ENCODE assay signal across 23 cellular contexts in genomic region chr20:35248641-35249475, GRCh38. TPM values are rescaled to one million over a fixed set of nuclear protein-coding genes. Genes with fewer than 3 reads are reported as not detected.
DNase-seq lines count a peak whose midpoint lies in the region; ATAC-seq and TF ChIP-seq lines count a peak whose summit lies in the region.
"Had no signal": no experiment of that assay in that cellular context is flagged by ENCODE, and none has a peak within 500 bp of the region (broad histone marks: within the 10 kb centered on the region; RNA-seq: fewer than 3 reads in every experiment).

No MANE protein-coding gene starts in this region.

- H3K9ac ChIP-seq in endodermal cell (ENCODE audit: extremely low read depth, low read length, poor library complexity, severe bottlenecking): no peak overlapping the region

- no peaks in the 10 kb centered on the region for H3K27me3 ChIP-seq in endodermal cell (ENCODE audit: control insufficient read depth, insufficient read depth, low read length, poor library complexity, severe bottlenecking)

- H3K4me3 ChIP-seq in NB4 (ENCODE audit: low read depth, low read length) (no peak overlapping the region), endodermal cell (ENCODE audit: low read length) (no peak overlapping the region)

- no peak for TF ChIP-seq CTCF in NB4 (IDR thresholded peaks at IDR 0.05; ENCODE audit: low read depth, low read length)
- no peak for TF ChIP-seq CTCF in endodermal cell (conservative IDR thresholded peaks at IDR 0.05)
- TF ChIP-seq CTCF in activated CD8-positive, alpha-beta T cell treated with anti-CD3 and anti-CD28 coated beads for 36 hours (IDR thresholded peaks at IDR 0.05): no peak

- no peak for ATAC-seq in activated naive CD8-positive, alpha-beta T cell treated with anti-CD3 and anti-CD28 coated beads, Interleukin-2, amount 10 ng/mL, durations not matched to agents 7 days and 5 days (ENCODE audit: low read depth)
- no peak for ATAC-seq in GM21723 (IDR thresholded peaks at IDR 0.05; ENCODE audit: unreplicated experiment)
- ATAC-seq in activated CD8-positive, alpha-beta T cell treated with anti-CD3 and anti-CD28 coated beads for 36 hours: no peak
- ATAC-seq: activated T-helper 17 cell treated with anti-CD3 and anti-CD28 coated beads, Interleukin-2, amount 50 U/mL, for 72 hours; left cardiac atrium; Right ventricle myocardium inferior had no signal

- H3K36me3 Mint-ChIP-seq in activated naive CD8-positive, alpha-beta T cell treated with anti-CD3 and anti-CD28 coated beads, Interleukin-2, amount 10 ng/mL, durations not matched to agents 7 days and 5 days: no peaks in the 10 kb centered on the region
- no peaks in the 10 kb centered on the region for H3K36me3 Mint-ChIP-seq in activated naive CD8-positive, alpha-beta T cell treated with anti-CD3 and anti-CD28 coated beads for 36 hours
- no peaks in the 10 kb centered on the region for H3K36me3 Mint-ChIP-seq in endodermal cell (ENCODE audit: low read depth)
- H3K36me3 Mint-ChIP-seq in activated CD8-positive, alpha-beta T cell treated with anti-CD3 and anti-CD28 coated beads for 36 hours (ENCODE audit: low read depth): no peaks in the 10 kb centered on the region

- no peaks in the 10 kb centered on the region for H3K4me1 ChIP-seq in endodermal cell (ENCODE audit: control insufficient read depth, insufficient read depth, low read length)

- H3K27ac ChIP-seq in endodermal cell (ENCODE audit: low read depth, low read length): no peak overlapping the region
- H3K27ac ChIP-seq: C4-2B, epithelial cell of prostate had no signal

- H3K4me3 Mint-ChIP-seq in activated naive CD8-positive, alpha-beta T cell treated with anti-CD3 and anti-CD28 coated beads, Interleukin-2, amount 10 ng/mL, durations not matched to agents 7 days and 5 days: no peak overlapping the region
- H3K4me3 Mint-ChIP-seq in activated naive CD8-positive, alpha-beta T cell treated with anti-CD3 and anti-CD28 coated beads for 36 hours: no peak overlapping the region
- H3K4me3 Mint-ChIP-seq in endodermal cell: no peak overlapping the region
- H3K4me3 Mint-ChIP-seq in activated CD8-positive, alpha-beta T cell treated with anti-CD3 and anti-CD28 coated beads for 36 hours: no peak overlapping the region
- H3K4me3 Mint-ChIP-seq: activated B cell treated with CpG ODN at 0.5 μM for 24 hours; activated naive CD8-positive, alpha-beta T cell; activated T-helper 17 cell treated with anti-CD3 and anti-CD28 coated beads, Interleukin-2, amount 50 U/mL, for 72 hours; memory B cell had no signal

- H3K36me3 ChIP-seq in endodermal cell (ENCODE audit: control insufficient read depth, insufficient read depth, low read length): no peaks in the 10 kb centered on the region

- WGBS in endodermal cell (ENCODE audit: insufficient coverage in 1 of 2, insufficient read length in 1 of 2), 2 experiments: 78 to 93% methylated on average over 4 to 9 of the region's 9 CpGs

- DNase-seq in activated naive CD8-positive, alpha-beta T cell treated with anti-CD3 and anti-CD28 coated beads, Interleukin-2, amount 10 ng/mL, durations not matched to agents 7 days and 5 days: no peak
- DNase-seq in activated naive CD8-positive, alpha-beta T cell treated with anti-CD3 and anti-CD28 coated beads for 36 hours: no peak
- DNase-seq in NB4 (ENCODE audit: low read depth) (peak; percentile 20), endodermal cell (no peak), NCI-H2227 treated with DMSO at 0.1 percent for 48 hours (lab: John Stamatoyannopoulos, UW) (no peak), NCI-H82 (lab: John Stamatoyannopoulos, UW) (no peak)
- DNase-seq in activated CD8-positive, alpha-beta T cell treated with anti-CD3 and anti-CD28 coated beads for 36 hours: no peak
- DNase-seq: activated B cell treated with CpG ODN at 0.5 μM for 24 hours; activated CD8-positive, alpha-beta memory T cell treated with anti-CD3 and anti-CD28 coated beads, Interleukin-2, amount 50 U/mL, for 48 hours; Calu3; left cardiac atrium; NCI-H1048; NCI-H187 treated with DMSO at 0.1 percent for 48 hours; OCI-M1; T1000 had no signal

- H3K9me3 ChIP-seq in endodermal cell (ENCODE audit: control insufficient read depth, low read length): no peaks in the 10 kb centered on the region

- no peaks in the 10 kb centered on the region for H3K9me3 Mint-ChIP-seq in activated naive CD8-positive, alpha-beta T cell treated with anti-CD3 and anti-CD28 coated beads, Interleukin-2, amount 10 ng/mL, durations not matched to agents 7 days and 5 days
- no peaks in the 10 kb centered on the region for H3K9me3 Mint-ChIP-seq in activated naive CD8-positive, alpha-beta T cell treated with anti-CD3 and anti-CD28 coated beads for 36 hours
- H3K9me3 Mint-ChIP-seq in endodermal cell: peaks cover 42% of the 10 kb centered on the region
- H3K9me3 Mint-ChIP-seq in activated CD8-positive, alpha-beta T cell treated with anti-CD3 and anti-CD28 coated beads for 36 hours: no peaks in the 10 kb centered on the region
- H3K9me3 Mint-ChIP-seq: activated B cell treated with CpG ODN at 0.5 μM for 24 hours; activated T-helper 17 cell treated with anti-CD3 and anti-CD28 coated beads, Interleukin-2, amount 50 U/mL, for 72 hours; memory B cell had no signal

- H3K4me1 Mint-ChIP-seq in activated naive CD8-positive, alpha-beta T cell treated with anti-CD3 and anti-CD28 coated beads, Interleukin-2, amount 10 ng/mL, durations not matched to agents 7 days and 5 days: peaks cover 23% of the 10 kb centered on the region
- H3K4me1 Mint-ChIP-seq in activated naive CD8-positive, alpha-beta T cell treated with anti-CD3 and anti-CD28 coated beads for 36 hours: peaks cover 19% of the 10 kb centered on the region
- H3K4me1 Mint-ChIP-seq in endodermal cell: peaks cover 23% of the 10 kb centered on the region
- peaks cover 24% of the 10 kb centered on the region for H3K4me1 Mint-ChIP-seq in activated CD8-positive, alpha-beta T cell treated with anti-CD3 and anti-CD28 coated beads for 36 hours (ENCODE audit: low read depth)

- no peak for TF ChIP-seq POLR2A in NB4 (IDR thresholded peaks at IDR 0.05; ENCODE audit: extremely low read depth, insufficient read length)

- CTCF ChIA-PET in activated CD8-positive, alpha-beta T cell treated with anti-CD3 and anti-CD28 coated beads for 36 hours (lab: Charles Lee): no interaction called here

- intact Hi-C loops in activated CD8-positive, alpha-beta T cell treated with anti-CD3 and anti-CD28 coated beads for 36 hours (cut with micrococcal nuclease): no loop called here

- H3K27ac Mint-ChIP-seq in activated naive CD8-positive, alpha-beta T cell treated with anti-CD3 and anti-CD28 coated beads, Interleukin-2, amount 10 ng/mL, durations not matched to agents 7 days and 5 days: peak overlapping the region; percentile 38
- no peak overlapping the region for H3K27ac Mint-ChIP-seq in activated naive CD8-positive, alpha-beta T cell treated with anti-CD3 and anti-CD28 coated beads for 36 hours
- H3K27ac Mint-ChIP-seq in endodermal cell: peak overlapping the region; percentile 6
- H3K27ac Mint-ChIP-seq in activated CD8-positive, alpha-beta T cell treated with anti-CD3 and anti-CD28 coated beads for 36 hours: no peak overlapping the region
- H3K27ac Mint-ChIP-seq: activated B cell treated with CpG ODN at 0.5 μM for 24 hours; activated naive CD8-positive, alpha-beta T cell; activated T-helper 17 cell treated with anti-CD3 and anti-CD28 coated beads, Interleukin-2, amount 50 U/mL, for 72 hours; memory B cell had no signal

- H3K27me3 Mint-ChIP-seq in activated naive CD8-positive, alpha-beta T cell treated with anti-CD3 and anti-CD28 coated beads, Interleukin-2, amount 10 ng/mL, durations not matched to agents 7 days and 5 days: peaks cover 4% of the 10 kb centered on the region
- no peaks in the 10 kb centered on the region for H3K27me3 Mint-ChIP-seq in activated naive CD8-positive, alpha-beta T cell treated with anti-CD3 and anti-CD28 coated beads for 36 hours
- no peaks in the 10 kb centered on the region for H3K27me3 Mint-ChIP-seq in endodermal cell (ENCODE audit: insufficient read depth)
- no peaks in the 10 kb centered on the region for H3K27me3 Mint-ChIP-seq in activated CD8-positive, alpha-beta T cell treated with anti-CD3 and anti-CD28 coated beads for 36 hours
- H3K27me3 Mint-ChIP-seq: activated B cell treated with CpG ODN at 0.5 μM for 24 hours; activated naive CD8-positive, alpha-beta T cell; activated T-helper 17 cell treated with anti-CD3 and anti-CD28 coated beads, Interleukin-2, amount 50 U/mL, for 72 hours; memory B cell had no signal

- POLR2A ChIA-PET in activated naive CD8-positive, alpha-beta T cell treated with anti-CD3 and anti-CD28 coated beads, Interleukin-2, amount 10 ng/mL, durations not matched to agents 7 days and 5 days (lab: Charles Lee): interaction anchor here (0.6 to 1.6 kb wide), 2 partner anchors 15 to 29 kb away, joined by 4 to 5 read pairs; partner anchors contain the start of gene MMP24OS
- POLR2A ChIA-PET in activated CD8-positive, alpha-beta T cell treated with anti-CD3 and anti-CD28 coated beads for 36 hours (lab: Charles Lee): interaction anchor here (1.0 to 1.1 kb wide), 2 partner anchors 15 to 29 kb away, joined by 3 read pairs; partner anchors contain the start of gene MMP24OS

RNA-seq across cellular contexts. Expression of gene MMP24, which starts 22.4 kb away (rescaled TPM):
- under 1 TPM; 0.08 to 0.20 TPM for total RNA-seq in activated naive CD8-positive, alpha-beta T cell treated with anti-CD3 and anti-CD28 coated beads, Interleukin-2, amount 10 ng/mL, durations not matched to agents 7 days and 5 days
- total RNA-seq in activated naive CD8-positive, alpha-beta T cell treated with anti-CD3 and anti-CD28 coated beads for 36 hours: not detected
- total RNA-seq in endodermal cell: 1 to 10 TPM; 1.3 to 5.9 TPM
- polyA plus RNA-seq in endodermal cell (2013, experiment 1 of 2): 2.7 TPM
- polyA plus RNA-seq in endodermal cell (2013, experiment 2 of 2): 1.6 TPM
- total RNA-seq in activated CD8-positive, alpha-beta T cell treated with anti-CD3 and anti-CD28 coated beads for 36 hours: not detected
- total RNA-seq: activated B cell treated with CpG ODN at 0.5 μM for 24 hours had no signal

RNA-seq across cellular contexts. Expression of gene MMP24OS, which starts 29.1 kb away (rescaled TPM):
- 10 to 100 TPM; 64.3 to 70.1 TPM for total RNA-seq in activated naive CD8-positive, alpha-beta T cell treated with anti-CD3 and anti-CD28 coated beads, Interleukin-2, amount 10 ng/mL, durations not matched to agents 7 days and 5 days
- 10 to 100 TPM; 27.2 to 27.4 TPM for total RNA-seq in activated naive CD8-positive, alpha-beta T cell treated with anti-CD3 and anti-CD28 coated beads for 36 hours
- 10 to 100 TPM; 32.2 to 38.8 TPM for total RNA-seq in endodermal cell
- 46.0 TPM for polyA plus RNA-seq in endodermal cell (2013, experiment 1 of 2)
- 41.6 TPM for polyA plus RNA-seq in endodermal cell (2013, experiment 2 of 2)
- 10 to 100 TPM; 46.6 to 48.4 TPM for total RNA-seq in activated CD8-positive, alpha-beta T cell treated with anti-CD3 and anti-CD28 coated beads for 36 hours

RNA-seq across cellular contexts. Expression of gene EIF6, which starts 35.7 kb away (rescaled TPM):
- 10 to 100 TPM; 81.0 to 83.9 TPM for total RNA-seq in activated naive CD8-positive, alpha-beta T cell treated with anti-CD3 and anti-CD28 coated beads, Interleukin-2, amount 10 ng/mL, durations not matched to agents 7 days and 5 days
- total RNA-seq in activated naive CD8-positive, alpha-beta T cell treated with anti-CD3 and anti-CD28 coated beads for 36 hours: 100 to 1,000 TPM; 172 to 179 TPM
- 100 to 1,000 TPM; 127 to 132 TPM for total RNA-seq in endodermal cell
- 91.6 TPM for polyA plus RNA-seq in endodermal cell (2013, experiment 1 of 2)
- 82.7 TPM for polyA plus RNA-seq in endodermal cell (2013, experiment 2 of 2)
- total RNA-seq in activated CD8-positive, alpha-beta T cell treated with anti-CD3 and anti-CD28 coated beads for 36 hours: 100 to 1,000 TPM; 132 to 144 TPM

RNA-seq across cellular contexts. Expression of gene FAM83C, which starts 43.4 kb away (rescaled TPM):
- not detected for total RNA-seq in activated naive CD8-positive, alpha-beta T cell treated with anti-CD3 and anti-CD28 coated beads, Interleukin-2, amount 10 ng/mL, durations not matched to agents 7 days and 5 days
- not detected for total RNA-seq in activated naive CD8-positive, alpha-beta T cell treated with anti-CD3 and anti-CD28 coated beads for 36 hours
- total RNA-seq in endodermal cell: not detected
- polyA plus RNA-seq in endodermal cell (2013, experiment 1 of 2): not detected
- polyA plus RNA-seq in endodermal cell (2013, experiment 2 of 2): not detected
- total RNA-seq in activated CD8-positive, alpha-beta T cell treated with anti-CD3 and anti-CD28 coated beads for 36 hours: not detected
- total RNA-seq: activated B cell treated with CpG ODN at 0.5 μM for 24 hours; activated T-helper 17 cell treated with anti-CD3 and anti-CD28 coated beads, Interleukin-2, amount 50 U/mL, for 72 hours; Calu3; chondrocyte; left cardiac atrium; Right ventricle myocardium inferior had no signal

Comparison
In these comparisons a context has a peak if more than half of its experiments do, and no peak if none do; other contexts are left out.
1. H3K27ac Mint-ChIP-seq: peak in activated naive CD8-positive, alpha-beta T cell treated with anti-CD3 and anti-CD28 coated beads, Interleukin-2, amount 10 ng/mL, durations not matched to agents 7 days and 5 days (single experiment) and endodermal cell (single experiment); none in activated naive CD8-positive, alpha-beta T cell treated with anti-CD3 and anti-CD28 coated beads for 36 hours (single experiment) and activated CD8-positive, alpha-beta T cell treated with anti-CD3 and anti-CD28 coated beads for 36 hours (single experiment).